Comparison of ENCODE assay signal across 10 cellular contexts in genomic region chr22:48943567-48944432, GRCh38.
DNase-seq lines count a peak whose midpoint lies in the region; ATAC-seq, FAIRE-seq and TF ChIP-seq lines count a peak whose summit lies in the region.
"Had no signal": no experiment of that assay in that cellular context is flagged by ENCODE, and none has a peak within 500 bp of the region (broad histone marks: within the 10 kb centered on the region; RNA-seq: fewer than 3 reads in every experiment).

No MANE protein-coding gene starts in this region.

- peak; percentile 39 for ATAC-seq in activated CD8-positive, alpha-beta T cell treated with anti-CD3 and anti-CD28 coated beads for 36 hours
- ATAC-seq in activated CD8-positive, alpha-beta T cell treated with anti-CD3 and anti-CD28 coated beads, Interleukin-2, amount 10 ng/mL, durations not matched to agents 7 days and 5 days, result no peak
- ATAC-seq in thoracic aorta (ENCODE audit: insufficient number of reproducible peaks, low FRiP score, low read depth) (no peak), HG02870 (IDR thresholded peaks at IDR 0.05; ENCODE audit: unreplicated experiment) (no peak), GM21381 (IDR thresholded peaks at IDR 0.05; ENCODE audit: unreplicated experiment) (no peak)
- ATAC-seq: naive thymus-derived CD8-positive, alpha-beta T cell; T-cell had no signal

- DNase-seq in activated CD8-positive, alpha-beta T cell treated with anti-CD3 and anti-CD28 coated beads for 36 hours, result peak; percentile 17
- no peak for DNase-seq in activated CD8-positive, alpha-beta T cell treated with anti-CD3 and anti-CD28 coated beads, Interleukin-2, amount 10 ng/mL, durations not matched to agents 7 days and 5 days
- DNase-seq in SK-N-DZ (ENCODE audit: low spot score), result peak; percentile 57
- DNase-seq in kidney, result no peak
- no peak for DNase-seq in thoracic aorta (ENCODE audit: low spot score)
- no peak for DNase-seq in NCI-H226

- H3K9me3 ChIP-seq in kidney (ENCODE audit: control insufficient read depth in 1 of 2, low read length in 2 of 2) (no peaks in the 10 kb centered on the region), thoracic aorta (no peaks in the 10 kb centered on the region)

- no peak overlapping the region for H3K27ac Mint-ChIP-seq in activated CD8-positive, alpha-beta T cell treated with anti-CD3 and anti-CD28 coated beads for 36 hours
- H3K27ac Mint-ChIP-seq in activated CD8-positive, alpha-beta T cell treated with anti-CD3 and anti-CD28 coated beads, Interleukin-2, amount 10 ng/mL, durations not matched to agents 7 days and 5 days, result no peak overlapping the region
- H3K27ac Mint-ChIP-seq: naive thymus-derived CD8-positive, alpha-beta T cell; T-cell had no signal

- H3K9ac ChIP-seq in kidney (ENCODE audit: low read length in 2 of 2), result no peak overlapping the region

- H3K4me1 ChIP-seq in kidney (ENCODE audit: control insufficient read depth in 1 of 2, insufficient read depth in 1 of 2, low read depth in 1 of 2, low read length in 2 of 2) (no peaks in the 10 kb centered on the region), thoracic aorta (ENCODE audit: control insufficient read depth in 1 of 2, low read depth in 2 of 2) (peaks cover 0 to 7% of the 10 kb centered on the region in 2 donors)

- H3K4me3 ChIP-seq in kidney (ENCODE audit: low read length in 2 of 2) (no peak overlapping the region), thoracic aorta (no peak overlapping the region)

- FAIRE-seq in kidney (lab: Jason Lieb, UNC), result no peak

- H3K27me3 Mint-ChIP-seq in activated CD8-positive, alpha-beta T cell treated with anti-CD3 and anti-CD28 coated beads for 36 hours, result peaks cover 2% of the 10 kb centered on the region
- no peaks in the 10 kb centered on the region for H3K27me3 Mint-ChIP-seq in activated CD8-positive, alpha-beta T cell treated with anti-CD3 and anti-CD28 coated beads, Interleukin-2, amount 10 ng/mL, durations not matched to agents 7 days and 5 days (ENCODE audit: low read depth)

- no peak overlapping the region for H3K4me3 Mint-ChIP-seq in activated CD8-positive, alpha-beta T cell treated with anti-CD3 and anti-CD28 coated beads for 36 hours
- H3K4me3 Mint-ChIP-seq in activated CD8-positive, alpha-beta T cell treated with anti-CD3 and anti-CD28 coated beads, Interleukin-2, amount 10 ng/mL, durations not matched to agents 7 days and 5 days, result no peak overlapping the region
- H3K4me3 Mint-ChIP-seq: naive thymus-derived CD8-positive, alpha-beta T cell; T-cell had no signal

- POLR2A ChIA-PET in activated CD8-positive, alpha-beta T cell treated with anti-CD3 and anti-CD28 coated beads for 36 hours (lab: Charles Lee), result no interaction called here
- POLR2A ChIA-PET in activated CD8-positive, alpha-beta T cell treated with anti-CD3 and anti-CD28 coated beads, Interleukin-2, amount 10 ng/mL, durations not matched to agents 7 days and 5 days (lab: Charles Lee), result no interaction called here

- CTCF ChIA-PET in activated CD8-positive, alpha-beta T cell treated with anti-CD3 and anti-CD28 coated beads for 36 hours (lab: Charles Lee), result no interaction called here
- CTCF ChIA-PET in activated CD8-positive, alpha-beta T cell treated with anti-CD3 and anti-CD28 coated beads, Interleukin-2, amount 10 ng/mL, durations not matched to agents 7 days and 5 days (lab: Charles Lee), result no interaction called here

- no peak overlapping the region for H3K27ac ChIP-seq in kidney (ENCODE audit: low read depth in 2 of 2, low read length in 2 of 2)
- H3K27ac ChIP-seq in thoracic aorta, result no peak overlapping the region

- H3K4me1 Mint-ChIP-seq in activated CD8-positive, alpha-beta T cell treated with anti-CD3 and anti-CD28 coated beads for 36 hours (ENCODE audit: low read depth), result no peaks in the 10 kb centered on the region
- H3K4me1 Mint-ChIP-seq in activated CD8-positive, alpha-beta T cell treated with anti-CD3 and anti-CD28 coated beads, Interleukin-2, amount 10 ng/mL, durations not matched to agents 7 days and 5 days (ENCODE audit: low read depth), result no peaks in the 10 kb centered on the region
- H3K4me1 Mint-ChIP-seq: T-cell had no signal

- peak; percentile 21 for TF ChIP-seq CTCF in activated CD8-positive, alpha-beta T cell treated with anti-CD3 and anti-CD28 coated beads for 36 hours (IDR thresholded peaks at IDR 0.05)
- TF ChIP-seq CTCF in kidney (IDR thresholded peaks at IDR 0.05; ENCODE audit: borderline replicate concordance, extremely low read depth, insufficient read depth), result peak; percentile 12
- peak; percentile 68 for TF ChIP-seq CTCF in thoracic aorta (IDR thresholded peaks at IDR 0.05)

- H3K27me3 ChIP-seq in thoracic aorta (replicated peaks; ENCODE audit: insufficient read depth), result no peaks in the 10 kb centered on the region

- H3K9me3 Mint-ChIP-seq in activated CD8-positive, alpha-beta T cell treated with anti-CD3 and anti-CD28 coated beads for 36 hours, result no peaks in the 10 kb centered on the region
- H3K9me3 Mint-ChIP-seq in activated CD8-positive, alpha-beta T cell treated with anti-CD3 and anti-CD28 coated beads, Interleukin-2, amount 10 ng/mL, durations not matched to agents 7 days and 5 days (ENCODE audit: insufficient read depth), result no peaks in the 10 kb centered on the region
- H3K9me3 Mint-ChIP-seq: naive thymus-derived CD8-positive, alpha-beta T cell; T-cell had no signal

- H3K36me3 ChIP-seq in kidney (ENCODE audit: control insufficient read depth in 1 of 2, insufficient read depth in 2 of 2, low read length in 2 of 2) (no peaks in the 10 kb centered on the region), thoracic aorta (no peaks in the 10 kb centered on the region)

- intact Hi-C loops in activated CD8-positive, alpha-beta T cell treated with anti-CD3 and anti-CD28 coated beads for 36 hours (cut with micrococcal nuclease), result no loop called here
- intact Hi-C loops in kidney (cut with DNase I), result no loop called here

- no peaks in the 10 kb centered on the region for H3K36me3 Mint-ChIP-seq in activated CD8-positive, alpha-beta T cell treated with anti-CD3 and anti-CD28 coated beads for 36 hours (ENCODE audit: low read depth)
- H3K36me3 Mint-ChIP-seq in activated CD8-positive, alpha-beta T cell treated with anti-CD3 and anti-CD28 coated beads, Interleukin-2, amount 10 ng/mL, durations not matched to agents 7 days and 5 days (ENCODE audit: low read depth), result no peaks in the 10 kb centered on the region
- H3K36me3 Mint-ChIP-seq: naive thymus-derived CD8-positive, alpha-beta T cell; T-cell had no signal

Comparison
In these comparisons a context has a peak if more than half of its experiments do, and no peak if none do; other contexts are left out.
1. DNase-seq: peak in activated CD8-positive, alpha-beta T cell treated with anti-CD3 and anti-CD28 coated beads for 36 hours (single experiment) and SK-N-DZ (single experiment); none in activated CD8-positive, alpha-beta T cell treated with anti-CD3 and anti-CD28 coated beads, Interleukin-2, amount 10 ng/mL, durations not matched to agents 7 days and 5 days (single experiment), kidney (single experiment), thoracic aorta (single experiment) and NCI-H226 (single experiment).
2. CTCF ChIP-seq: peak in every context shown above with its lines; median percentile 68 in thoracic aorta; 21 in activated CD8-positive, alpha-beta T cell treated with anti-CD3 and anti-CD28 coated beads for 36 hours; 12 in kidney.